ENCODE assay signal across 16 cellular contexts in the genomic region with DNA sequence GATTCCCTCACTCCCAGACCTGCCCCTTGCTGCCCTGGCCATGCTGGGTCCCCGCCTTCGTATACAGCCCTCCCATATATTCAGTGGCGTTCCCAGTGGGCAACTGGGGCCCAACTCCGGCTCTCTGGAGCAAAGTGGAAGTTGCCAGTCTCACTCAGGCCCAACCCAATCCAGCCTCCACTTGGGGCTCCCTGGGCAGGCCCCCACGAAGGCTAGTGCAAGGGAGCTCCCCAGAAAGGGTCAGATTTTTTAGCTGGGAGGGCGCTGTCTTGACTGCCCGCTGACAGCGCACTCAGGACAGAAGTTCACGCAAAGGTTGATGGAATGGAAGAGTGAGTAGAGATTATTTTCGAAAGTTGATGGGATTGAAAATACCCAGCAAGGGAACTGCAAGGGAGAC. TPM values are rescaled to one million over a fixed set of nuclear protein-coding genes. Genes with fewer than 3 reads are reported as not detected.
DNase-seq lines count a peak whose midpoint lies in the region; ATAC-seq and TF ChIP-seq lines count a peak whose summit lies in the region.
"Had no signal": no experiment of that assay in that cellular context is flagged by ENCODE, and none has a peak within 500 bp of the region (broad histone marks: within the 10 kb centered on the region; RNA-seq: fewer than 3 reads in every experiment).

No MANE protein-coding gene starts in this region.

- H3K79me2 ChIP-seq in GM23338 (replicated peaks; ENCODE audit: insufficient read depth), result no peaks in the 10 kb centered on the region

- H4K20me1 ChIP-seq in GM23338 (replicated peaks; ENCODE audit: insufficient read depth), result no peaks in the 10 kb centered on the region

- H3K9me2 ChIP-seq in GM23338 (ENCODE audit: insufficient read depth), result no peaks in the 10 kb centered on the region

- CTCF ChIA-PET in CD4-positive, alpha-beta T cell (lab: Charles Lee), result interaction anchor here (1.2 to 9.5 kb wide), 5 partner anchors 10 to 65 kb away, joined by 3 to 132 read pairs (median 51); a partner anchor contains a TSS
- CTCF ChIA-PET in A673 (lab: Charles Lee), result interaction anchor here (0.6 to 3.9 kb wide), 4 partner anchors 9 to 113 kb away, joined by 3 to 63 read pairs (median 14); a partner anchor contains a TSS

- no peak for ATAC-seq in CD4-positive, alpha-beta T cell (ENCODE audit: poor library complexity)
- ATAC-seq in GM23338, result no peak
- no peak for ATAC-seq in GM19324 (IDR thresholded peaks at IDR 0.05; ENCODE audit: low FRiP score, unreplicated experiment)
- ATAC-seq: PC-3 had no signal

- H3K27me3 ChIP-seq in CD4-positive, alpha-beta T cell (ENCODE audit: control insufficient read depth, insufficient read depth, low read length), result no peaks in the 10 kb centered on the region
- peaks cover 18% of the 10 kb centered on the region for H3K27me3 ChIP-seq in GM23338 (ENCODE audit: insufficient read depth)
- H3K27me3 ChIP-seq in A673 (replicated peaks; ENCODE audit: insufficient read depth, low read depth, low read length, poor library complexity), result no peaks in the 10 kb centered on the region

- POLR2A ChIA-PET in CD4-positive, alpha-beta T cell (lab: Charles Lee), result interaction anchor here (2.1 to 4.7 kb wide), 5 partner anchors 8 to 65 kb away, joined by 14 to 184 read pairs (median 60); a partner anchor contains a TSS
- POLR2A ChIA-PET in A673 (lab: Charles Lee; ENCODE audit: low non-redundant PET), result no interaction called here

- H3K4me1 ChIP-seq in GM23338 (ENCODE audit: insufficient read depth) (peaks cover 7% of the 10 kb centered on the region; the same call in 1 of the 2 replicates), A673 (ENCODE audit: insufficient read depth, low read length, poor library complexity, severe bottlenecking) (no peaks in the 10 kb centered on the region)
- H3K4me1 ChIP-seq: prostate gland had no signal

- no peaks in the 10 kb centered on the region for H3F3A ChIP-seq in GM23338 (replicated peaks; ENCODE audit: low read depth)

- TF ChIP-seq CTCF in CD4-positive, alpha-beta T cell (IDR thresholded peaks at IDR 0.05), result no peak
- TF ChIP-seq CTCF in GM23338 (conservative IDR thresholded peaks at IDR 0.05; ENCODE audit: low read depth in 2 of 2) (no peak), endothelial cell (IDR thresholded peaks at IDR 0.05; ENCODE audit: unreplicated experiment) (no peak), progenitor cell of endocrine pancreas (IDR thresholded peaks at IDR 0.05; ENCODE audit: unreplicated experiment) (no peak), A673 (conservative IDR thresholded peaks at IDR 0.05; ENCODE audit: low read depth, low read length) (no peak)

- H3K9me3 ChIP-seq in CD4-positive, alpha-beta T cell (ENCODE audit: control insufficient read depth, low read length), result no peaks in the 10 kb centered on the region
- H3K9me3 ChIP-seq in A673 (ENCODE audit: low read depth, low read length, poor library complexity, severe bottlenecking), result no peaks in the 10 kb centered on the region
- H3K9me3 ChIP-seq: prostate gland had no signal

- no peaks in the 10 kb centered on the region for H3K9me3 Mint-ChIP-seq in CD4-positive, alpha-beta T cell
- no peaks in the 10 kb centered on the region for H3K9me3 Mint-ChIP-seq in GM23338
- H3K9me3 Mint-ChIP-seq in endothelial cell (ENCODE audit: unreplicated experiment), result no peaks in the 10 kb centered on the region
- H3K9me3 Mint-ChIP-seq in progenitor cell of endocrine pancreas (ENCODE audit: low read depth), result no peaks in the 10 kb centered on the region
- H3K9me3 Mint-ChIP-seq: brain had no signal

- H3K4me3 ChIP-seq in GM23338 (peak overlapping the region; percentile 64; the same call in 1 of the 2 replicates), A673 (ENCODE audit: low read depth, low read length, poor library complexity, severe bottlenecking) (no peak overlapping the region)
- H3K4me3 ChIP-seq: prostate gland had no signal

- H3K4me1 Mint-ChIP-seq in CD4-positive, alpha-beta T cell (ENCODE audit: low read depth), result peaks cover 59% of the 10 kb centered on the region
- H3K4me1 Mint-ChIP-seq in GM23338 (peaks cover 10% of the 10 kb centered on the region), endothelial cell (ENCODE audit: unreplicated experiment) (peaks cover 11% of the 10 kb centered on the region), progenitor cell of endocrine pancreas (ENCODE audit: low read depth) (peaks cover 9% of the 10 kb centered on the region)

- BruUV-seq in A673 (replicated peaks; lab: Mats Ljungman, UMichigan), result no TSS peak

- H3K4me2 ChIP-seq in GM23338, result peak overlapping the region; percentile 75

- H3K27ac ChIP-seq in CD4-positive, alpha-beta T cell (ENCODE audit: low read depth, low read length), result no peak overlapping the region
- H3K27ac ChIP-seq in GM23338 (ENCODE audit: low read depth) (no peak overlapping the region), A673 (ENCODE audit: low read depth, low read length, poor library complexity, severe bottlenecking) (no peak overlapping the region)

- intact Hi-C loops in CD4-positive, alpha-beta T cell (cut with DNase I, micrococcal nuclease), result loop anchor here (2.0 to 5.0 kb wide), 3 partner anchors 43 to 485 kb away; a partner anchor contains a TSS
- intact Hi-C loops in A673 (cut with micrococcal nuclease; ENCODE audit: unreplicated experiment), result no loop called here

- peak overlapping the region; percentile 80 for H3K27ac Mint-ChIP-seq in CD4-positive, alpha-beta T cell
- H3K27ac Mint-ChIP-seq in GM23338 (no peak overlapping the region), endothelial cell (ENCODE audit: unreplicated experiment) (no peak overlapping the region), progenitor cell of endocrine pancreas (peak overlapping the region; percentile 33)
- H3K27ac Mint-ChIP-seq: brain had no signal

- H3K4me3 Mint-ChIP-seq in CD4-positive, alpha-beta T cell, result peak overlapping the region; percentile 83
- H3K4me3 Mint-ChIP-seq in GM23338 (peak overlapping the region; percentile 44), endothelial cell (ENCODE audit: unreplicated experiment) (peak overlapping the region; percentile 10), progenitor cell of endocrine pancreas (ENCODE audit: low read depth) (no peak overlapping the region)
- H3K4me3 Mint-ChIP-seq: brain had no signal

- H3K36me3 ChIP-seq in GM23338 (ENCODE audit: insufficient read depth), result no peaks in the 10 kb centered on the region
- peaks cover 8% of the 10 kb centered on the region for H3K36me3 ChIP-seq in A673 (ENCODE audit: insufficient read depth, low read length, poor library complexity, severe bottlenecking)

- peak overlapping the region; percentile 64; the same call in 1 of the 2 replicates for H2AFZ ChIP-seq in GM23338

- H3K27me3 Mint-ChIP-seq in CD4-positive, alpha-beta T cell, result no peaks in the 10 kb centered on the region
- peaks cover 9% of the 10 kb centered on the region for H3K27me3 Mint-ChIP-seq in GM23338 (ENCODE audit: insufficient read depth, low read depth, poor library complexity)
- H3K27me3 Mint-ChIP-seq in endothelial cell (ENCODE audit: unreplicated experiment), result peaks cover 3% of the 10 kb centered on the region
- peaks cover 4% of the 10 kb centered on the region for H3K27me3 Mint-ChIP-seq in progenitor cell of endocrine pancreas
- H3K27me3 Mint-ChIP-seq: brain had no signal

- DNase-seq in CD4-positive, alpha-beta T cell, result no peak
- DNase-seq in GM23338 (ENCODE audit: low spot score), result no peak
- DNase-seq in endothelial cell (ENCODE audit: low spot score), result no peak
- DNase-seq in progenitor cell of endocrine pancreas (ENCODE audit: low spot score, unreplicated experiment), result no peak
- DNase-seq in A673 (ENCODE audit: low spot score), result no peak
- no peak for DNase-seq in effector CD4-positive, alpha-beta T cell
- DNase-seq in NCI-H774 (lab: John Stamatoyannopoulos, UW), result no peak
- DNase-seq: erythroblast, mesenchymal stem cell, MM.1S, NCI-H226, PC-3 had no signal

- H3K36me3 Mint-ChIP-seq in CD4-positive, alpha-beta T cell (ENCODE audit: low read depth), result peaks cover 33% of the 10 kb centered on the region
- H3K36me3 Mint-ChIP-seq in GM23338 (ENCODE audit: low read depth) (peaks cover 7% of the 10 kb centered on the region; the same call in 2 of the 3 replicates), endothelial cell (ENCODE audit: low read depth, unreplicated experiment) (peaks cover 7% of the 10 kb centered on the region), progenitor cell of endocrine pancreas (ENCODE audit: insufficient read depth) (peaks cover 8% of the 10 kb centered on the region)

TF ChIP-seq in GM23338, 12 proteins besides CTCF, POLR2A, EP300 and RAD21 (continues in another document):
- no peak for TF ChIP-seq JUNB (IDR thresholded peaks at IDR 0.05; ENCODE audit: unreplicated experiment)
- TF ChIP-seq EZH2 (IDR thresholded peaks at IDR 0.05; ENCODE audit: low read depth, unreplicated experiment), result no peak

RNA-seq across cellular contexts. Expression of a gene that starts 5.9 kb away (rescaled TPM):
- under 1 TPM in 1 of 2 experiments, not detected in 1; 0.36 TPM for total RNA-seq in CD4-positive, alpha-beta T cell
- not detected in 2 replicates for total RNA-seq in GM23338 (2014; rRNA removed; shearing (Covaris generic))
- not detected in 2 replicates for polyA plus RNA-seq in GM23338 (2016; fragmentation: Nextera tagmentation; extraction: Ambion mirVana)
- total RNA-seq in endothelial cell (ENCODE audit: unreplicated experiment), result not detected
- total RNA-seq in progenitor cell of endocrine pancreas, result not detected in 2 replicates
- 0.69 TPM in 1 of 2 replicates, not detected in the other for total RNA-seq in A673 (2021)
- total RNA-seq: PC-3, temporal lobe had no signal

RNA-seq across cellular contexts. Expression of a gene that starts 9.3 kb away (rescaled TPM):
- 100 to 1,000 TPM in 1 of 2 experiments, 10 to 100 TPM in 1; 94.8 to 107 TPM for total RNA-seq in CD4-positive, alpha-beta T cell
- total RNA-seq in GM23338 (2014; rRNA removed; shearing (Covaris generic)), result 12.5 and 21.5 TPM in 2 replicates
- polyA plus RNA-seq in GM23338 (2016; fragmentation: Nextera tagmentation; extraction: Ambion mirVana), result 6.9 and 7.9 TPM in 2 replicates
- total RNA-seq in endothelial cell (ENCODE audit: unreplicated experiment) (20.0 TPM), progenitor cell of endocrine pancreas (31.1 and 31.9 TPM in 2 replicates), A673 (2021) (20.0 and 22.8 TPM in 2 replicates)

RNA-seq across cellular contexts. Expression of a gene that starts 24.0 kb away (rescaled TPM):
- total RNA-seq in CD4-positive, alpha-beta T cell, result 1 to 10 TPM; 1.0 to 1.1 TPM
- 35.4 and 39.9 TPM in 2 replicates for total RNA-seq in GM23338 (2014; rRNA removed; shearing (Covaris generic))
- 28.5 and 29.7 TPM in 2 replicates for polyA plus RNA-seq in GM23338 (2016; fragmentation: Nextera tagmentation; extraction: Ambion mirVana)
- total RNA-seq in endothelial cell (ENCODE audit: unreplicated experiment) (7.4 TPM), progenitor cell of endocrine pancreas (112 and 121 TPM in 2 replicates), A673 (2021) (14.8 and 16.3 TPM in 2 replicates)

RNA-seq across cellular contexts. Expression of a gene that starts 35.8 kb away (rescaled TPM):
- total RNA-seq in CD4-positive, alpha-beta T cell, result 10 to 100 TPM; 13.2 to 15.7 TPM
- 25.8 and 28.0 TPM in 2 replicates for total RNA-seq in GM23338 (2014; rRNA removed; shearing (Covaris generic))
- 62.5 and 64.4 TPM in 2 replicates for polyA plus RNA-seq in GM23338 (2016; fragmentation: Nextera tagmentation; extraction: Ambion mirVana)
- 2.0 TPM for total RNA-seq in endothelial cell (ENCODE audit: unreplicated experiment)
- 22.0 and 23.2 TPM in 2 replicates for total RNA-seq in progenitor cell of endocrine pancreas
- 36.4 and 38.6 TPM in 2 replicates for total RNA-seq in A673 (2021)

RNA-seq across cellular contexts. Expression of a gene that starts 43.7 kb away (rescaled TPM):
- total RNA-seq in CD4-positive, alpha-beta T cell, result 100 to 1,000 TPM; 157 to 163 TPM
- total RNA-seq in GM23338 (2014; rRNA removed; shearing (Covaris generic)), result 55.5 and 63.1 TPM in 2 replicates
- 48.2 and 48.4 TPM in 2 replicates for polyA plus RNA-seq in GM23338 (2016; fragmentation: Nextera tagmentation; extraction: Ambion mirVana)
- total RNA-seq in endothelial cell (ENCODE audit: unreplicated experiment), result 68.6 TPM
- 85.1 and 87.7 TPM in 2 replicates for total RNA-seq in progenitor cell of endocrine pancreas
- 97.2 and 97.3 TPM in 2 replicates for total RNA-seq in A673 (2021)

Comparison
In these comparisons a context has a peak if more than half of its experiments do, and no peak if none do; other contexts are left out.
1. H3K27ac Mint-ChIP-seq: peak in CD4-positive, alpha-beta T cell (single experiment) and progenitor cell of endocrine pancreas (single experiment); none in GM23338 (single experiment) and endothelial cell (single experiment).